Comparison of ENCODE assay signal across 1 cellular context in genomic region chr9:5870020-5870339, GRCh38.
TF ChIP-seq lines count a peak whose summit lies in the region.

No MANE protein-coding gene starts in this region.

TF ChIP-seq in GM12878, 131 proteins besides CTCF, POLR2A, EP300 and RAD21:
- TF ChIP-seq RBBP5 (conservative IDR thresholded peaks at IDR 0.05) (no peak), MAX (IDR thresholded peaks at IDR 0.05; ENCODE audit: low read depth, low read length) (no peak), CREB1 (IDR thresholded peaks at IDR 0.05; ENCODE audit: low read depth) (no peak), TCF3 (IDR thresholded peaks at IDR 0.05; ENCODE audit: borderline replicate concordance, insufficient read depth, low read depth, low read length) (no peak), CEBPZ (IDR thresholded peaks at IDR 0.05; ENCODE audit: low read depth, low read length) (no peak), MEF2A (IDR thresholded peaks at IDR 0.05; ENCODE audit: insufficient read depth, low read depth, low read length) (no peak), KAT2A (conservative IDR thresholded peaks at IDR 0.05; ENCODE audit: control insufficient read depth, low read depth, low read length) (no peak), CBX5 (IDR thresholded peaks at IDR 0.05; ENCODE audit: low read depth) (no peak), MTA3 (IDR thresholded peaks at IDR 0.05; ENCODE audit: borderline replicate concordance, low read length) (no peak), IKZF1 (conservative IDR thresholded peaks at IDR 0.05) (no peak), LARP7 (IDR thresholded peaks at IDR 0.05) (no peak), PAX5 (IDR thresholded peaks at IDR 0.05; ENCODE audit: borderline replicate concordance, low read depth, low read length) (no peak), ZNF217 (IDR thresholded peaks at IDR 0.05) (no peak), EZH2 (IDR thresholded peaks at IDR 0.05; ENCODE audit: borderline replicate concordance, control insufficient read depth, low read depth, low read length) (no peak)
